1 cellular context compared by ENCODE assay signal in the genomic region with DNA sequence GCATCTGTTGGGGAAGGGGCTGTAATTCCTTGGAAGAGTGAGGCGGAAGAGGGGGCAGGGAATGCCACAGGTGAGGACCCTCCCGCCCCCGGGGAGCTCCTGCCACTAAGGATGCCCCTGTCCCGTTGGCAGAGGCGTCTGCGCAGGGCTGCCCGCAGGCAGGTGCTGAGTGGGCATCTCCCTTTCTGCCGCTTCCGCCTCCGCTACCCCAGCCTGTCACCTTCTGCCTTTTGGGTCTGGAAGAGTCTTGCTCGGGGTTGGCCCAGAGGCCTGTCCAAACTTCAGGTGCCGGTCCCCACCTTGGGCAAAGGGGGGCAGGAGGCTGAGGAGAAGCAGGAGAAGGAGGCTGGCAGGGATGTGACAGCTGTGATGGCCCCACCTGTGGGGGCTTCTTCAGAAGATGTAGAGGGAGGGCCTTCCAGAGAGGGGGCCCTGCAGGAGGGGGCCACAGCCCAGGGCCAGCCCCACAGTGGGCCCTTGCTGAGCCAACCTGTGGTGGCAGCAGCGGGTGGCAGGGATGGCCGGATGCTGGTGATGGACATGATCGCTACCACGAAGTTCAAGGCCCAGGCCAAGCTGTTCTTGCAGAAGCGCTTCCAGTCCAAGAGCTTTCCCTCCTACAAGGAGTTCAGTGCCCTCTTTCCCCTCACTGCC.
TF ChIP-seq lines count a peak whose summit lies in the region.

No MANE protein-coding gene starts in this region.

TF ChIP-seq in WTC11, 78 proteins besides CTCF, POLR2A, EP300 and RAD21 (continued from another document):
- TF ChIP-seq, protein P1, sequence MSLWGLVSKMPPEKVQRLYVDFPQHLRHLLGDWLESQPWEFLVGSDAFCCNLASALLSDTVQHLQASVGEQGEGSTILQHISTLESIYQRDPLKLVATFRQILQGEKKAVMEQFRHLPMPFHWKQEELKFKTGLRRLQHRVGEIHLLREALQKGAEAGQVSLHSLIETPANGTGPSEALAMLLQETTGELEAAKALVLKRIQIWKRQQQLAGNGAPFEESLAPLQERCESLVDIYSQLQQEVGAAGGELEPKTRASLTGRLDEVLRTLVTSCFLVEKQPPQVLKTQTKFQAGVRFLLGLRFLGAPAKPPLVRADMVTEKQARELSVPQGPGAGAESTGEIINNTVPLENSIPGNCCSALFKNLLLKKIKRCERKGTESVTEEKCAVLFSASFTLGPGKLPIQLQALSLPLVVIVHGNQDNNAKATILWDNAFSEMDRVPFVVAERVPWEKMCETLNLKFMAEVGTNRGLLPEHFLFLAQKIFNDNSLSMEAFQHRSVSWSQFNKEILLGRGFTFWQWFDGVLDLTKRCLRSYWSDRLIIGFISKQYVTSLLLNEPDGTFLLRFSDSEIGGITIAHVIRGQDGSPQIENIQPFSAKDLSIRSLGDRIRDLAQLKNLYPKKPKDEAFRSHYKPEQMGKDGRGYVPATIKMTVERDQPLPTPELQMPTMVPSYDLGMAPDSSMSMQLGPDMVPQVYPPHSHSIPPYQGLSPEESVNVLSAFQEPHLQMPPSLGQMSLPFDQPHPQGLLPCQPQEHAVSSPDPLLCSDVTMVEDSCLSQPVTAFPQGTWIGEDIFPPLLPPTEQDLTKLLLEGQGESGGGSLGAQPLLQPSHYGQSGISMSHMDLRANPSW (CRISPR knock-in tag; conservative IDR thresholded peaks at IDR 0.05; ENCODE audit: low read depth), result no peak
- TF ChIP-seq, protein P2, sequence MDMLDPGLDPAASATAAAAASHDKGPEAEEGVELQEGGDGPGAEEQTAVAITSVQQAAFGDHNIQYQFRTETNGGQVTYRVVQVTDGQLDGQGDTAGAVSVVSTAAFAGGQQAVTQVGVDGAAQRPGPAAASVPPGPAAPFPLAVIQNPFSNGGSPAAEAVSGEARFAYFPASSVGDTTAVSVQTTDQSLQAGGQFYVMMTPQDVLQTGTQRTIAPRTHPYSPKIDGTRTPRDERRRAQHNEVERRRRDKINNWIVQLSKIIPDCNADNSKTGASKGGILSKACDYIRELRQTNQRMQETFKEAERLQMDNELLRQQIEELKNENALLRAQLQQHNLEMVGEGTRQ (CRISPR knock-in tag; IDR thresholded peaks at IDR 0.05), result no peak
- TF ChIP-seq, protein P3, sequence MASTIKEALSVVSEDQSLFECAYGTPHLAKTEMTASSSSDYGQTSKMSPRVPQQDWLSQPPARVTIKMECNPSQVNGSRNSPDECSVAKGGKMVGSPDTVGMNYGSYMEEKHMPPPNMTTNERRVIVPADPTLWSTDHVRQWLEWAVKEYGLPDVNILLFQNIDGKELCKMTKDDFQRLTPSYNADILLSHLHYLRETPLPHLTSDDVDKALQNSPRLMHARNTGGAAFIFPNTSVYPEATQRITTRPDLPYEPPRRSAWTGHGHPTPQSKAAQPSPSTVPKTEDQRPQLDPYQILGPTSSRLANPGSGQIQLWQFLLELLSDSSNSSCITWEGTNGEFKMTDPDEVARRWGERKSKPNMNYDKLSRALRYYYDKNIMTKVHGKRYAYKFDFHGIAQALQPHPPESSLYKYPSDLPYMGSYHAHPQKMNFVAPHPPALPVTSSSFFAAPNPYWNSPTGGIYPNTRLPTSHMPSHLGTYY (CRISPR knock-in tag; IDR thresholded peaks at IDR 0.05), result no peak
- TF ChIP-seq, protein P4, sequence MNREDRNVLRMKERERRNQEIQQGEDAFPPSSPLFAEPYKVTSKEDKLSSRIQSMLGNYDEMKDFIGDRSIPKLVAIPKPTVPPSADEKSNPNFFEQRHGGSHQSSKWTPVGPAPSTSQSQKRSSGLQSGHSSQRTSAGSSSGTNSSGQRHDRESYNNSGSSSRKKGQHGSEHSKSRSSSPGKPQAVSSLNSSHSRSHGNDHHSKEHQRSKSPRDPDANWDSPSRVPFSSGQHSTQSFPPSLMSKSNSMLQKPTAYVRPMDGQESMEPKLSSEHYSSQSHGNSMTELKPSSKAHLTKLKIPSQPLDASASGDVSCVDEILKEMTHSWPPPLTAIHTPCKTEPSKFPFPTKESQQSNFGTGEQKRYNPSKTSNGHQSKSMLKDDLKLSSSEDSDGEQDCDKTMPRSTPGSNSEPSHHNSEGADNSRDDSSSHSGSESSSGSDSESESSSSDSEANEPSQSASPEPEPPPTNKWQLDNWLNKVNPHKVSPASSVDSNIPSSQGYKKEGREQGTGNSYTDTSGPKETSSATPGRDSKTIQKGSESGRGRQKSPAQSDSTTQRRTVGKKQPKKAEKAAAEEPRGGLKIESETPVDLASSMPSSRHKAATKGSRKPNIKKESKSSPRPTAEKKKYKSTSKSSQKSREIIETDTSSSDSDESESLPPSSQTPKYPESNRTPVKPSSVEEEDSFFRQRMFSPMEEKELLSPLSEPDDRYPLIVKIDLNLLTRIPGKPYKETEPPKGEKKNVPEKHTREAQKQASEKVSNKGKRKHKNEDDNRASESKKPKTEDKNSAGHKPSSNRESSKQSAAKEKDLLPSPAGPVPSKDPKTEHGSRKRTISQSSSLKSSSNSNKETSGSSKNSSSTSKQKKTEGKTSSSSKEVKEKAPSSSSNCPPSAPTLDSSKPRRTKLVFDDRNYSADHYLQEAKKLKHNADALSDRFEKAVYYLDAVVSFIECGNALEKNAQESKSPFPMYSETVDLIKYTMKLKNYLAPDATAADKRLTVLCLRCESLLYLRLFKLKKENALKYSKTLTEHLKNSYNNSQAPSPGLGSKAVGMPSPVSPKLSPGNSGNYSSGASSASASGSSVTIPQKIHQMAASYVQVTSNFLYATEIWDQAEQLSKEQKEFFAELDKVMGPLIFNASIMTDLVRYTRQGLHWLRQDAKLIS (CRISPR knock-in tag; IDR thresholded peaks at IDR 0.05; ENCODE audit: borderline replicate concordance), result no peak
- TF ChIP-seq SOX15 (CRISPR knock-in tag; IDR thresholded peaks at IDR 0.05), result no peak
- TF ChIP-seq, protein P5, sequence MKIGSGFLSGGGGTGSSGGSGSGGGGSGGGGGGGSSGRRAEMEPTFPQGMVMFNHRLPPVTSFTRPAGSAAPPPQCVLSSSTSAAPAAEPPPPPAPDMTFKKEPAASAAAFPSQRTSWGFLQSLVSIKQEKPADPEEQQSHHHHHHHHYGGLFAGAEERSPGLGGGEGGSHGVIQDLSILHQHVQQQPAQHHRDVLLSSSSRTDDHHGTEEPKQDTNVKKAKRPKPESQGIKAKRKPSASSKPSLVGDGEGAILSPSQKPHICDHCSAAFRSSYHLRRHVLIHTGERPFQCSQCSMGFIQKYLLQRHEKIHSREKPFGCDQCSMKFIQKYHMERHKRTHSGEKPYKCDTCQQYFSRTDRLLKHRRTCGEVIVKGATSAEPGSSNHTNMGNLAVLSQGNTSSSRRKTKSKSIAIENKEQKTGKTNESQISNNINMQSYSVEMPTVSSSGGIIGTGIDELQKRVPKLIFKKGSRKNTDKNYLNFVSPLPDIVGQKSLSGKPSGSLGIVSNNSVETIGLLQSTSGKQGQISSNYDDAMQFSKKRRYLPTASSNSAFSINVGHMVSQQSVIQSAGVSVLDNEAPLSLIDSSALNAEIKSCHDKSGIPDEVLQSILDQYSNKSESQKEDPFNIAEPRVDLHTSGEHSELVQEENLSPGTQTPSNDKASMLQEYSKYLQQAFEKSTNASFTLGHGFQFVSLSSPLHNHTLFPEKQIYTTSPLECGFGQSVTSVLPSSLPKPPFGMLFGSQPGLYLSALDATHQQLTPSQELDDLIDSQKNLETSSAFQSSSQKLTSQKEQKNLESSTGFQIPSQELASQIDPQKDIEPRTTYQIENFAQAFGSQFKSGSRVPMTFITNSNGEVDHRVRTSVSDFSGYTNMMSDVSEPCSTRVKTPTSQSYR (CRISPR knock-in tag; IDR thresholded peaks at IDR 0.05), result no peak
- TF ChIP-seq, protein P6, sequence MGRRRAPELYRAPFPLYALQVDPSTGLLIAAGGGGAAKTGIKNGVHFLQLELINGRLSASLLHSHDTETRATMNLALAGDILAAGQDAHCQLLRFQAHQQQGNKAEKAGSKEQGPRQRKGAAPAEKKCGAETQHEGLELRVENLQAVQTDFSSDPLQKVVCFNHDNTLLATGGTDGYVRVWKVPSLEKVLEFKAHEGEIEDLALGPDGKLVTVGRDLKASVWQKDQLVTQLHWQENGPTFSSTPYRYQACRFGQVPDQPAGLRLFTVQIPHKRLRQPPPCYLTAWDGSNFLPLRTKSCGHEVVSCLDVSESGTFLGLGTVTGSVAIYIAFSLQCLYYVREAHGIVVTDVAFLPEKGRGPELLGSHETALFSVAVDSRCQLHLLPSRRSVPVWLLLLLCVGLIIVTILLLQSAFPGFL (CRISPR knock-in tag; IDR thresholded peaks at IDR 0.05; ENCODE audit: borderline replicate concordance), result no peak
- TF ChIP-seq CREM (CRISPR knock-in tag; IDR thresholded peaks at IDR 0.05), result no peak
- TF ChIP-seq, protein P7, sequence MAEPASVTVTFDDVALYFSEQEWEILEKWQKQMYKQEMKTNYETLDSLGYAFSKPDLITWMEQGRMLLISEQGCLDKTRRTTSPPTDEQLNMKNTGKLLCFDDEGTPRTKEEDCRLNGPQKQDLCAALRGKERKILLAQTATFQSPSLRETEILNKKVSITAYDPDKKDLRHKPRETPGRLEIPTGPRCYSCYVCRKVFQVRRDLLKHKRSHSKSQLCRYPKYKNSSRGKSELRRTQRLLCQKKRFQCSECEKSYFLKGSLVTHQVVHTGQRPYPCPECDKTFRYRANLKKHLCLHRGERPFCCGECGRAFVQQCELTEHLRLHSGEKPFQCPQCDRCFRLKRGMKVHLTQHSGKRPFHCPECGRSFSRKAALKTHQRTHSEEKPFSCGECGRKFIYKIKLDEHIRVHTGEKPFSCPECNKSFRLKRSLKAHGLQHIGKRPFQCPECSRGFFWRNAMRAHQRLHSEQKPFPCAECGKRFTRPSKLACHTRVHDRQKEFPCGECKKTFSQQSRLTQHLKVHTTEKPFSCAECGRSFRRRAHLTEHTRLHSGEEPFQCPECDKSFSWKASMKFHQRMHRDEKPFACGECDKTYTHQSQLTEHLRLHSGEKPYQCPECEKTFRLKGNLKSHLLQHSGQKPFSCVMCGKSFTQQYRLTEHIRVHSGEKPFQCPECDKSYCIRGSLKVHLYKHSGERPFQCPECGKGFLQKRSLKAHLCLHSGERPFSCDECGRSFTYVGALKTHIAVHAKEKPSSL (CRISPR knock-in tag; conservative IDR thresholded peaks at IDR 0.05), result no peak
- no peak for TF ChIP-seq TCF7 (CRISPR knock-in tag; IDR thresholded peaks at IDR 0.05; ENCODE audit: low read depth)
- TF ChIP-seq ZNF232 (CRISPR knock-in tag; IDR thresholded peaks at IDR 0.05), result no peak
- TF ChIP-seq ZNF423 (CRISPR knock-in tag; IDR thresholded peaks at IDR 0.05), result no peak
- TF ChIP-seq, protein P8, sequence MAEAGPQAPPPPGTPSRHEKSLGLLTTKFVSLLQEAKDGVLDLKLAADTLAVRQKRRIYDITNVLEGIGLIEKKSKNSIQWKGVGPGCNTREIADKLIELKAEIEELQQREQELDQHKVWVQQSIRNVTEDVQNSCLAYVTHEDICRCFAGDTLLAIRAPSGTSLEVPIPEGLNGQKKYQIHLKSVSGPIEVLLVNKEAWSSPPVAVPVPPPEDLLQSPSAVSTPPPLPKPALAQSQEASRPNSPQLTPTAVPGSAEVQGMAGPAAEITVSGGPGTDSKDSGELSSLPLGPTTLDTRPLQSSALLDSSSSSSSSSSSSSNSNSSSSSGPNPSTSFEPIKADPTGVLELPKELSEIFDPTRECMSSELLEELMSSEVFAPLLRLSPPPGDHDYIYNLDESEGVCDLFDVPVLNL (CRISPR knock-in tag; IDR thresholded peaks at IDR 0.05; ENCODE audit: borderline replicate concordance, low read depth), result no peak
- TF ChIP-seq ZNF396 (CRISPR knock-in tag; IDR thresholded peaks at IDR 0.05; ENCODE audit: borderline replicate concordance), result no peak
- TF ChIP-seq SMAD4 (CRISPR knock-in tag; IDR thresholded peaks at IDR 0.05), result no peak
